Comparison of ENCODE assay signal across 1 cellular context in the genomic region with DNA sequence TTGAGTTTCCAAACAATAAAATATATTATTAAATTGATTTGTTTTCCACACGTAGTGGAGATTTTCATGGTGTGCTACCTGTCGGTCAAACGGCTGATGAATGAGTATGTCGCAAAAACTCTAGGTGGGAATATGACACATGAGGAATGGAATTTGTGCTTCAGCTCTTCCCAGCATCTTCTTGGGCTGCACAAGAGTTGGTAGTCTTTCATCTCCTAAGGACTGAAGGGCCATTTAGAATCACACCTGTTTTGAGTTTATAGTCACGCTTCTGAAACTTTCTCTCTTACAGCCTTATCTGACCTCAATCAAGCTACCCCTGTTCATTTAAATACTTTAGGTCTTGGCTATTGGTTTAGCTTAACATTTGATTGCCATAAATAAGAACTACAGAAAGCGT.
TF ChIP-seq lines count a peak whose summit lies in the region.

No MANE protein-coding gene starts in this region.

TF ChIP-seq in IMR-90, 13 proteins besides CTCF, POLR2A, EP300 and RAD21 (continued from another document):
- TF ChIP-seq, protein P1, sequence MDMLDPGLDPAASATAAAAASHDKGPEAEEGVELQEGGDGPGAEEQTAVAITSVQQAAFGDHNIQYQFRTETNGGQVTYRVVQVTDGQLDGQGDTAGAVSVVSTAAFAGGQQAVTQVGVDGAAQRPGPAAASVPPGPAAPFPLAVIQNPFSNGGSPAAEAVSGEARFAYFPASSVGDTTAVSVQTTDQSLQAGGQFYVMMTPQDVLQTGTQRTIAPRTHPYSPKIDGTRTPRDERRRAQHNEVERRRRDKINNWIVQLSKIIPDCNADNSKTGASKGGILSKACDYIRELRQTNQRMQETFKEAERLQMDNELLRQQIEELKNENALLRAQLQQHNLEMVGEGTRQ (IDR thresholded peaks at IDR 0.05; ENCODE audit: low read depth, low read length) = no peak
